Comparison of ENCODE assay signal across 30 cellular contexts in genomic region chr21:42032968-42033367, GRCh38. TPM values are rescaled to one million over a fixed set of nuclear protein-coding genes. Genes with fewer than 3 reads are reported as not detected.
"Had no signal": no experiment of that assay in that cellular context is flagged by ENCODE, and none has a peak within 500 bp of the region (broad histone marks: within the 10 kb centered on the region; RNA-seq: fewer than 3 reads in every experiment).

No MANE protein-coding gene starts in this region.

- H3K27me3 Mint-ChIP-seq: activated naive CD8-positive, alpha-beta T cell; stimulated activated naive CD8-positive, alpha-beta T cell treated with anti-CD3 and anti-CD28 coated beads, Interleukin-15, Interleukin-2, amounts not matched to agents 100 ng/mL and 50 ng/mL, for 24 hours; T-cell had no signal

- H3K36me3 Mint-ChIP-seq: activated naive CD8-positive, alpha-beta T cell; natural killer cell treated with Interleukin-12 subunit alpha and Interleukin-12 subunit beta and Interleukin-15 and Interleukin-18, amount 100 ng/mL, for 72 hours; T-cell had no signal

- ATAC-seq: gastrocnemius medialis, left colon, T-cell had no signal

- H3K4me3 Mint-ChIP-seq: activated CD4-positive, alpha-beta T cell treated with anti-CD3 and anti-CD28 coated beads, Interleukin-2, amount 10 ng/mL, durations not matched to agents 7 days and 5 days; activated naive CD8-positive, alpha-beta T cell; natural killer cell treated with Interleukin-12 subunit alpha and Interleukin-12 subunit beta and Interleukin-15 and Interleukin-18, amount 100 ng/mL, for 72 hours; stimulated activated naive CD8-positive, alpha-beta T cell treated with anti-CD3 and anti-CD28 coated beads, Interleukin-15, Interleukin-2, amounts not matched to agents 100 ng/mL and 50 ng/mL, for 24 hours; T-cell; T-helper 2 cell treated with Interferon-gamma antibody and Interleukin-4, amounts not matched to agents 5 μg/mL and 100 μg/mL, for 36 hours had no signal

- H3K9me3 Mint-ChIP-seq: activated CD4-positive, alpha-beta T cell treated with anti-CD3 and anti-CD28 coated beads, Interleukin-2, amount 10 ng/mL, durations not matched to agents 7 days and 5 days; natural killer cell treated with Interleukin-12 subunit alpha and Interleukin-12 subunit beta and Interleukin-15 and Interleukin-18, amount 100 ng/mL, for 72 hours; stimulated activated naive CD8-positive, alpha-beta T cell treated with anti-CD3 and anti-CD28 coated beads, Interleukin-15, Interleukin-2, amounts not matched to agents 100 ng/mL and 50 ng/mL, for 24 hours; T-cell; T-helper 2 cell treated with Interferon-gamma antibody and Interleukin-4, amounts not matched to agents 5 μg/mL and 100 μg/mL, for 36 hours had no signal

- H3K36me3 ChIP-seq: adrenal gland, esophagus muscularis mucosa, gastrocnemius medialis, neutrophil, ovary, thyroid gland, WERI-Rb-1 had no signal

- H3K4me1 ChIP-seq: adrenal gland, esophagus muscularis mucosa, gastrocnemius medialis, thyroid gland had no signal

- H3K27ac Mint-ChIP-seq: activated CD4-positive, alpha-beta T cell treated with anti-CD3 and anti-CD28 coated beads, Interleukin-2, amount 10 ng/mL, durations not matched to agents 7 days and 5 days; activated naive CD8-positive, alpha-beta T cell; natural killer cell treated with Interleukin-12 subunit alpha and Interleukin-12 subunit beta and Interleukin-15 and Interleukin-18, amount 100 ng/mL, for 72 hours; stimulated activated naive CD8-positive, alpha-beta T cell treated with anti-CD3 and anti-CD28 coated beads, Interleukin-15, Interleukin-2, amounts not matched to agents 100 ng/mL and 50 ng/mL, for 24 hours; T-cell; T-helper 2 cell treated with Interferon-gamma antibody and Interleukin-4, amounts not matched to agents 5 μg/mL and 100 μg/mL, for 36 hours had no signal

- H3K27me3 ChIP-seq: adrenal gland, esophagus muscularis mucosa, gastrocnemius medialis, neutrophil, ovary, thyroid gland had no signal

- DNase-seq: activated CD4-positive, alpha-beta T cell treated with anti-CD3 and anti-CD28 coated beads, Interleukin-2, amount 10 ng/mL, durations not matched to agents 7 days and 5 days; activated CD4-positive, CD25-positive, alpha-beta regulatory T cell treated with anti-CD3 and anti-CD28 coated beads, Interleukin-2, amount 50 U/mL, for 72 hours; activated naive CD4-positive, alpha-beta T cell; activated T-cell treated with anti-CD3 and anti-CD28 coated beads, Interleukin-2, amount 50 U/mL, for 1 hour; central memory CD4-positive, alpha-beta T cell; effector memory CD4-positive, alpha-beta T cell; gastrocnemius medialis; hypothalamus; islet precursor cell; left colon; ovary; right cardiac atrium; stimulated activated CD4-positive, alpha-beta T cell treated with anti-CD3 and anti-CD28 coated beads, Interleukin-1b, Interleukin-23, amount 100 ng/mL, for 48 hours; substantia nigra; T-cell; thyroid gland; WERI-Rb-1 had no signal

- H3K9me3 ChIP-seq: adrenal gland, esophagus muscularis mucosa, gastrocnemius medialis, neutrophil, ovary, thyroid gland had no signal

- H3K4me1 Mint-ChIP-seq: activated CD4-positive, alpha-beta T cell treated with anti-CD3 and anti-CD28 coated beads, Interleukin-2, amount 10 ng/mL, durations not matched to agents 7 days and 5 days had no signal

- H3K27ac ChIP-seq: adrenal gland, esophagus muscularis mucosa, gastrocnemius medialis, neutrophil, ovary, thyroid gland, WERI-Rb-1 had no signal

- H3K4me3 ChIP-seq: adrenal gland, esophagus muscularis mucosa, gastrocnemius medialis, ovary, thyroid gland had no signal

RNA-seq across cellular contexts. Expression of gene UMODL1, which starts 38.1 kb away (rescaled TPM):
- total RNA-seq: astrocyte; dermis microvascular lymphatic vessel endothelial cell; endothelial cell of umbilical vein; lung microvascular endothelial cell; natural killer cell treated with Interleukin-12 subunit alpha and Interleukin-12 subunit beta and Interleukin-15 and Interleukin-18, amount 100 ng/mL, for 72 hours; pulmonary artery endothelial cell; right cardiac atrium; skeletal muscle tissue; thyroid gland had no signal
